In the genomic region with DNA sequence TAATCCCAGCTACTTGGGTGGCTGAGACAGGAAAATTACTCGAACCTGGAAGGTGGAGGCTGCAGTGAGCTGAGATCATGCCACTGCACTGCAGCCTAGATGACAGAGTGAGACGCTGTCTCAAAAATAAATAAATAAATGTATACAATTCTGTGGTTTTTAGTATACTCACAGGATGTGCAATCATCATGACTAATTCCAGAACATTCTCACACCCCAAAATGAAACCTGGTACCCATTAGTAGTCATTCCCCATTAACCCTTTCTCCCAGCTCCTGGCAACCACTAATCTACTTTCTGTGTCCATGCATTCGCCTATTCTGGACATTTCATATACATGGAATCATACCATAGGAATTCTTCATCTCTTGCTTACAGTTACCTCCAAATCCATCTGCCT, we compare ENCODE assay signal across 11 cellular contexts. TPM values are rescaled to one million over a fixed set of nuclear protein-coding genes. Genes with fewer than 3 reads are reported as not detected.
DNase-seq lines count a peak whose midpoint lies in the region; ATAC-seq lines count a peak whose summit lies in the region.
"Had no signal": no experiment of that assay in that cellular context is flagged by ENCODE, and none has a peak within 500 bp of the region (broad histone marks: within the 10 kb centered on the region; RNA-seq: fewer than 3 reads in every experiment).

No MANE protein-coding gene starts in this region.

- H3K4me3 Mint-ChIP-seq in naive thymus-derived CD8-positive, alpha-beta T cell: no peak overlapping the region
- H3K4me3 Mint-ChIP-seq: CD8-positive, alpha-beta T cell had no signal

- DNase-seq in Daoy (ENCODE audit: low read depth): peak; percentile 17
- DNase-seq in epithelial cell of prostate (ENCODE audit: low read depth, low spot score): peak; percentile 40
- DNase-seq in NCI-H748 treated with DMSO at 0.1 percent for 48 hours (lab: John Stamatoyannopoulos, UW): no peak
- DNase-seq in naive thymus-derived CD8-positive, alpha-beta T cell: no peak
- DNase-seq: CD8-positive, alpha-beta T cell; NCI-H82 had no signal

- POLR2A ChIA-PET in naive thymus-derived CD8-positive, alpha-beta T cell (lab: Charles Lee): no interaction called here

- no peaks in the 10 kb centered on the region for H3K9me3 Mint-ChIP-seq in naive thymus-derived CD8-positive, alpha-beta T cell
- H3K9me3 Mint-ChIP-seq: CD8-positive, alpha-beta T cell had no signal

- ATAC-seq in GM19463 (IDR thresholded peaks at IDR 0.05; ENCODE audit: unreplicated experiment) (peak; percentile 63), HG03520 (IDR thresholded peaks at IDR 0.05; ENCODE audit: unreplicated experiment) (peak; percentile 67), GM21381 (IDR thresholded peaks at IDR 0.05; ENCODE audit: unreplicated experiment) (no peak), GM21360 (IDR thresholded peaks at IDR 0.05; ENCODE audit: unreplicated experiment) (no peak)
- no peak for ATAC-seq in naive thymus-derived CD8-positive, alpha-beta T cell
- ATAC-seq: CD8-positive, alpha-beta T cell had no signal

- peaks cover 0 to 39% (median 7%) of the 10 kb centered on the region in 3 donors for H3K36me3 Mint-ChIP-seq in naive thymus-derived CD8-positive, alpha-beta T cell

- H3K27ac Mint-ChIP-seq in naive thymus-derived CD8-positive, alpha-beta T cell: no peak overlapping the region
- H3K27ac Mint-ChIP-seq: CD8-positive, alpha-beta T cell had no signal

- no peaks in the 10 kb centered on the region for H3K27me3 Mint-ChIP-seq in naive thymus-derived CD8-positive, alpha-beta T cell

- H3K4me1 Mint-ChIP-seq in naive thymus-derived CD8-positive, alpha-beta T cell: peaks cover 2 to 6% (median 4%) of the 10 kb centered on the region in 4 donors

- H3K27ac ChIP-seq in epithelial cell of prostate: peak overlapping the region; percentile 67
- H3K27ac ChIP-seq: thoracic aorta had no signal

RNA-seq across cellular contexts. Expression of gene LRRFIP2, which starts 44.5 kb away (rescaled TPM):
- total RNA-seq in Daoy (2014; rRNA removed; shearing (Covaris generic)): 41.1 and 46.7 TPM in 2 replicates
- total RNA-seq in naive thymus-derived CD8-positive, alpha-beta T cell: 10 to 100 TPM; 33.0 to 34.0 TPM
- 10 to 100 TPM; 11.2 to 14.6 (median 12.3) TPM for polyA plus RNA-seq in naive thymus-derived CD8-positive, alpha-beta T cell

Comparison
In these comparisons a context has a peak if more than half of its experiments do, and no peak if none do; other contexts are left out.
1. DNase-seq: peak in Daoy (single experiment) and epithelial cell of prostate (single experiment); none in NCI-H748 treated with DMSO at 0.1 percent for 48 hours (single experiment) and naive thymus-derived CD8-positive, alpha-beta T cell (0 of 10).
2. ATAC-seq: peak in GM19463 (single experiment) and HG03520 (single experiment); none in GM21381 (single experiment), GM21360 (single experiment) and naive thymus-derived CD8-positive, alpha-beta T cell (0 of 2).